Comparison of ENCODE assay signal across 1 cellular context in the genomic region with DNA sequence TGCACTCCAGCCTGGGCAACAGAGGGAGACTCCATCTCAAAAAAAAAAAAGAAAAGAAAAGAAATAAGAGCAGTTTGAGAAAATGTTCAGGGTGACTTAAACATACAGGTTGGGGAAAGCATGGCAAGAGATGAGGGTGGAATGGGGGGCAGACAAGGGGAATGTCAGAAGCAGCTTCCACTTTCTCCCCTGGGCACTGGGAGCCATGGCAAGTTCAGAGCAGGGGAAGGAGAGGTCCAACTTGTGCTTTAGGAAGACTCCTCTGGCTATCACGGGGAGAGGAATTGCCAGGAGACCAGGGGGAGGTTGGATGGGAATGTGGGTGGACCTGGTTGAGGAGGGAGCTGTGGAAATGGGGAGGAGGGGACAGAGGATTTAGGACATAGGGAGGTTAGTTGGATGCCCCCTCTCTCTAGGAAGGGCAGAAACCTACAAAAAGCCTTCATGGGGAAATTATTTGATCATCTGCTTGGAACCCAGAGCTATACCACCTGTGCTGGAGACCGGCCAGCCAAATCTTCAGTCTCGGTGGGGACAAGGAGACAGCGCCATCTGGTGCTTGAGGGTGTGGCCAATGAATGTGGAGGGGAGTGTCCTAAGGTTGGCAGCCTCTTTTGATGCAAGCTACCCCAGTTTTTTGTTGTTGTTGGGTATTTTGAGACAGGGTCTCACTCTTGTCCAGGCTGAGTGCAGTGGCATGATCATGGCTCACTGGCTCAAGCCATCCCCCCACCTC.
TF ChIP-seq lines count a peak whose summit lies in the region.

No MANE protein-coding gene starts in this region.

TF ChIP-seq in HepG2, 621 proteins besides CTCF, POLR2A, EP300 and RAD21 (continues in another document):
- TF ChIP-seq IKZF4 (CRISPR knock-in tag; IDR thresholded peaks at IDR 0.05; ENCODE audit: borderline replicate concordance, low read depth, not compliant biosample characterization) (no peak), REXO4 (CRISPR knock-in tag; IDR thresholded peaks at IDR 0.05; ENCODE audit: borderline replicate concordance) (no peak), PHF21A (CRISPR knock-in tag; IDR thresholded peaks at IDR 0.05) (no peak), SATB2 (CRISPR knock-in tag; IDR thresholded peaks at IDR 0.05) (no peak), ZNF556 (CRISPR knock-in tag; IDR thresholded peaks at IDR 0.05; ENCODE audit: borderline replicate concordance) (no peak), ZBTB42 (CRISPR knock-in tag; IDR thresholded peaks at IDR 0.05) (no peak), TP53 (CRISPR knock-in tag; conservative IDR thresholded peaks at IDR 0.05) (no peak), ERF (CRISPR knock-in tag; IDR thresholded peaks at IDR 0.05) (no peak), NFYB (CRISPR knock-in tag; IDR thresholded peaks at IDR 0.05) (peak; percentile 42; the same call in 1 of the 2 replicates), FOXK2 (IDR thresholded peaks at IDR 0.05) (no peak), ZNF33B (CRISPR knock-in tag; IDR thresholded peaks at IDR 0.05) (no peak), ARID2 (CRISPR knock-in tag; IDR thresholded peaks at IDR 0.05; ENCODE audit: borderline replicate concordance) (no peak), PCBP2 (optimal IDR thresholded peaks at IDR 0.05; ENCODE audit: low read depth, low read length, poor library complexity, severe bottlenecking) (no peak), ZSCAN12 (CRISPR knock-in tag; IDR thresholded peaks at IDR 0.05) (no peak), ZNF75D (CRISPR knock-in tag; IDR thresholded peaks at IDR 0.05; ENCODE audit: borderline replicate concordance) (no peak), SIN3B (IDR thresholded peaks at IDR 0.05; ENCODE audit: low read length) (no peak), ZNF383 (CRISPR knock-in tag; IDR thresholded peaks at IDR 0.05; ENCODE audit: borderline replicate concordance) (no peak), XRCC5 (optimal IDR thresholded peaks at IDR 0.05; ENCODE audit: low read length) (peak; percentile 49), SRF (IDR thresholded peaks at IDR 0.05; ENCODE audit: low read depth, low read length) (no peak), ZNF660 (CRISPR knock-in tag; IDR thresholded peaks at IDR 0.05; ENCODE audit: borderline replicate concordance, low read depth) (no peak), ZNF138 (CRISPR knock-in tag; IDR thresholded peaks at IDR 0.05; ENCODE audit: low read depth) (no peak), SAFB2 (CRISPR knock-in tag; IDR thresholded peaks at IDR 0.05; ENCODE audit: borderline replicate concordance, low read depth) (no peak), STAG1 (CRISPR knock-in tag; IDR thresholded peaks at IDR 0.05) (peak; percentile 54), NFE2L1 (CRISPR knock-in tag; IDR thresholded peaks at IDR 0.05; ENCODE audit: borderline replicate concordance) (no peak), KMT2B (CRISPR knock-in tag; IDR thresholded peaks at IDR 0.05) (no peak), ZNF703 (CRISPR knock-in tag; IDR thresholded peaks at IDR 0.05; ENCODE audit: borderline replicate concordance) (no peak)
- TF ChIP-seq, protein P1, sequence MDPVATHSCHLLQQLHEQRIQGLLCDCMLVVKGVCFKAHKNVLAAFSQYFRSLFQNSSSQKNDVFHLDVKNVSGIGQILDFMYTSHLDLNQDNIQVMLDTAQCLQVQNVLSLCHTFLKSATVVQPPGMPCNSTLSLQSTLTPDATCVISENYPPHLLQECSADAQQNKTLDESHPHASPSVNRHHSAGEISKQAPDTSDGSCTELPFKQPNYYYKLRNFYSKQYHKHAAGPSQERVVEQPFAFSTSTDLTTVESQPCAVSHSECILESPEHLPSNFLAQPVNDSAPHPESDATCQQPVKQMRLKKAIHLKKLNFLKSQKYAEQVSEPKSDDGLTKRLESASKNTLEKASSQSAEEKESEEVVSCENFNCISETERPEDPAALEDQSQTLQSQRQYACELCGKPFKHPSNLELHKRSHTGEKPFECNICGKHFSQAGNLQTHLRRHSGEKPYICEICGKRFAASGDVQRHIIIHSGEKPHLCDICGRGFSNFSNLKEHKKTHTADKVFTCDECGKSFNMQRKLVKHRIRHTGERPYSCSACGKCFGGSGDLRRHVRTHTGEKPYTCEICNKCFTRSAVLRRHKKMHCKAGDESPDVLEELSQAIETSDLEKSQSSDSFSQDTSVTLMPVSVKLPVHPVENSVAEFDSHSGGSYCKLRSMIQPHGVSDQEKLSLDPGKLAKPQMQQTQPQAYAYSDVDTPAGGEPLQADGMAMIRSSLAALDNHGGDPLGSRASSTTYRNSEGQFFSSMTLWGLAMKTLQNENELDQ (CRISPR knock-in tag; IDR thresholded peaks at IDR 0.05; ENCODE audit: borderline replicate concordance), result no peak
- TF ChIP-seq, protein P2, sequence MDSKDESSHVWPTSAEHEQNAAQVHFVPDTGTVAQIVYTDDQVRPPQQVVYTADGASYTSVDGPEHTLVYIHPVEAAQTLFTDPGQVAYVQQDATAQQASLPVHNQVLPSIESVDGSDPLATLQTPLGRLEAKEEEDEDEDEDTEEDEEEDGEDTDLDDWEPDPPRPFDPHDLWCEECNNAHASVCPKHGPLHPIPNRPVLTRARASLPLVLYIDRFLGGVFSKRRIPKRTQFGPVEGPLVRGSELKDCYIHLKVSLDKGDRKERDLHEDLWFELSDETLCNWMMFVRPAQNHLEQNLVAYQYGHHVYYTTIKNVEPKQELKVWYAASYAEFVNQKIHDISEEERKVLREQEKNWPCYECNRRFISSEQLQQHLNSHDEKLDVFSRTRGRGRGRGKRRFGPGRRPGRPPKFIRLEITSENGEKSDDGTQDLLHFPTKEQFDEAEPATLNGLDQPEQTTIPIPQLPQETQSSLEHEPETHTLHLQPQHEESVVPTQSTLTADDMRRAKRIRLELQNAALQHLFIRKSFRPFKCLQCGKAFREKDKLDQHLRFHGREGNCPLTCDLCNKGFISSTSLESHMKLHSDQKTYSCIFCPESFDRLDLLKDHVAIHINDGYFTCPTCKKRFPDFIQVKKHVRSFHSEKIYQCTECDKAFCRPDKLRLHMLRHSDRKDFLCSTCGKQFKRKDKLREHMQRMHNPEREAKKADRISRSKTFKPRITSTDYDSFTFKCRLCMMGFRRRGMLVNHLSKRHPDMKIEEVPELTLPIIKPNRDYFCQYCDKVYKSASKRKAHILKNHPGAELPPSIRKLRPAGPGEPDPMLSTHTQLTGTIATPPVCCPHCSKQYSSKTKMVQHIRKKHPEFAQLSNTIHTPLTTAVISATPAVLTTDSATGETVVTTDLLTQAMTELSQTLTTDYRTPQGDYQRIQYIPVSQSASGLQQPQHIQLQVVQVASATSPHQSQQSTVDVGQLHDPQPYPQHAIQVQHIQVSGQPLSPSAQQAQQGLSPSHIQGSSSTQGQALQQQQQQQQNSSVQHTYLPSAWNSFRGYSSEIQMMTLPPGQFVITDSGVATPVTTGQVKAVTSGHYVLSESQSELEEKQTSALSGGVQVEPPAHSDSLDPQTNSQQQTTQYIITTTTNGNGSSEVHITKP (CRISPR knock-in tag; IDR thresholded peaks at IDR 0.05; ENCODE audit: low read depth), result no peak
- TF ChIP-seq, protein P3, sequence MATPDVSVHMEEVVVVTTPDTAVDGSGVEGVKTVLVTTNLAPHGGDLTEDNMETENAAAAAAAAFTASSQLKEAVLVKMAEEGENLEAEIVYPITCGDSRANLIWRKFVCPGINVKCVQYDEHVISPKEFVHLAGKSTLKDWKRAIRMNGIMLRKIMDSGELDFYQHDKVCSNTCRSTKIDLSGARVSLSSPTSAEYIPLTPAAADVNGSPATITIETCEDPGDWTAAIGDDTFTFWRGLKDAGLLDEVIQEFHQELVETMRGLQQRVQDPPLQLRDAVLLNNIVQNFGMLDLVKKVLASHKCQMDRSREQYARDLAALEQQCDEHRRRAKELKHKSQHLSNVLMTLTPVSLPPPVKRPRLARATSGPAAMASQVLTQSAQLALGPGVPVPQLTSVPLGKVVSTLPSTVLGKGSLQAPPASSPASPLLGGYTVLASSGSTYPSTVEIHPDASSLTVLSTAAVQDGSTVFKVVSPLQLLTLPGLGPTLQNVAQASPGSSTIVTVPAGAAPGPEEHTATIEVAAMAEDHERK (CRISPR knock-in tag; IDR thresholded peaks at IDR 0.05; ENCODE audit: low read depth), result no peak
- TF ChIP-seq, protein P4, sequence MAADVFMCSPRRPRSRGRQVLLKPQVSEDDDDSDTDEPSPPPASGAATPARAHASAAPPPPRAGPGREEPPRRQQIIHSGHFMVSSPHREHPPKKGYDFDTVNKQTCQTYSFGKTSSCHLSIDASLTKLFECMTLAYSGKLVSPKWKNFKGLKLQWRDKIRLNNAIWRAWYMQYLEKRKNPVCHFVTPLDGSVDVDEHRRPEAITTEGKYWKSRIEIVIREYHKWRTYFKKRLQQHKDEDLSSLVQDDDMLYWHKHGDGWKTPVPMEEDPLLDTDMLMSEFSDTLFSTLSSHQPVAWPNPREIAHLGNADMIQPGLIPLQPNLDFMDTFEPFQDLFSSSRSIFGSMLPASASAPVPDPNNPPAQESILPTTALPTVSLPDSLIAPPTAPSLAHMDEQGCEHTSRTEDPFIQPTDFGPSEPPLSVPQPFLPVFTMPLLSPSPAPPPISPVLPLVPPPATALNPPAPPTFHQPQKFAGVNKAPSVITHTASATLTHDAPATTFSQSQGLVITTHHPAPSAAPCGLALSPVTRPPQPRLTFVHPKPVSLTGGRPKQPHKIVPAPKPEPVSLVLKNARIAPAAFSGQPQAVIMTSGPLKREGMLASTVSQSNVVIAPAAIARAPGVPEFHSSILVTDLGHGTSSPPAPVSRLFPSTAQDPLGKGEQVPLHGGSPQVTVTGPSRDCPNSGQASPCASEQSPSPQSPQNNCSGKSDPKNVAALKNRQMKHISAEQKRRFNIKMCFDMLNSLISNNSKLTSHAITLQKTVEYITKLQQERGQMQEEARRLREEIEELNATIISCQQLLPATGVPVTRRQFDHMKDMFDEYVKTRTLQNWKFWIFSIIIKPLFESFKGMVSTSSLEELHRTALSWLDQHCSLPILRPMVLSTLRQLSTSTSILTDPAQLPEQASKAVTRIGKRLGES (CRISPR knock-in tag; IDR thresholded peaks at IDR 0.05; ENCODE audit: borderline replicate concordance), result no peak
- TF ChIP-seq, protein P5, sequence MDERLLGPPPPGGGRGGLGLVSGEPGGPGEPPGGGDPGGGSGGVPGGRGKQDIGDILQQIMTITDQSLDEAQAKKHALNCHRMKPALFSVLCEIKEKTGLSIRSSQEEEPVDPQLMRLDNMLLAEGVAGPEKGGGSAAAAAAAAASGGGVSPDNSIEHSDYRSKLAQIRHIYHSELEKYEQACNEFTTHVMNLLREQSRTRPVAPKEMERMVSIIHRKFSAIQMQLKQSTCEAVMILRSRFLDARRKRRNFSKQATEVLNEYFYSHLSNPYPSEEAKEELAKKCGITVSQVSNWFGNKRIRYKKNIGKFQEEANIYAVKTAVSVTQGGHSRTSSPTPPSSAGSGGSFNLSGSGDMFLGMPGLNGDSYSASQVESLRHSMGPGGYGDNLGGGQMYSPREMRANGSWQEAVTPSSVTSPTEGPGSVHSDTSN (CRISPR knock-in tag; IDR thresholded peaks at IDR 0.05), result no peak
- TF ChIP-seq, protein P6, sequence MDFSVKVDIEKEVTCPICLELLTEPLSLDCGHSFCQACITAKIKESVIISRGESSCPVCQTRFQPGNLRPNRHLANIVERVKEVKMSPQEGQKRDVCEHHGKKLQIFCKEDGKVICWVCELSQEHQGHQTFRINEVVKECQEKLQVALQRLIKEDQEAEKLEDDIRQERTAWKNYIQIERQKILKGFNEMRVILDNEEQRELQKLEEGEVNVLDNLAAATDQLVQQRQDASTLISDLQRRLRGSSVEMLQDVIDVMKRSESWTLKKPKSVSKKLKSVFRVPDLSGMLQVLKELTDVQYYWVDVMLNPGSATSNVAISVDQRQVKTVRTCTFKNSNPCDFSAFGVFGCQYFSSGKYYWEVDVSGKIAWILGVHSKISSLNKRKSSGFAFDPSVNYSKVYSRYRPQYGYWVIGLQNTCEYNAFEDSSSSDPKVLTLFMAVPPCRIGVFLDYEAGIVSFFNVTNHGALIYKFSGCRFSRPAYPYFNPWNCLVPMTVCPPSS (IDR thresholded peaks at IDR 0.05), result no peak
- TF ChIP-seq, protein P7, sequence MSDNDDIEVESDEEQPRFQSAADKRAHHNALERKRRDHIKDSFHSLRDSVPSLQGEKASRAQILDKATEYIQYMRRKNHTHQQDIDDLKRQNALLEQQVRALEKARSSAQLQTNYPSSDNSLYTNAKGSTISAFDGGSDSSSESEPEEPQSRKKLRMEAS (IDR thresholded peaks at IDR 0.05), result no peak
- TF ChIP-seq, protein P8, sequence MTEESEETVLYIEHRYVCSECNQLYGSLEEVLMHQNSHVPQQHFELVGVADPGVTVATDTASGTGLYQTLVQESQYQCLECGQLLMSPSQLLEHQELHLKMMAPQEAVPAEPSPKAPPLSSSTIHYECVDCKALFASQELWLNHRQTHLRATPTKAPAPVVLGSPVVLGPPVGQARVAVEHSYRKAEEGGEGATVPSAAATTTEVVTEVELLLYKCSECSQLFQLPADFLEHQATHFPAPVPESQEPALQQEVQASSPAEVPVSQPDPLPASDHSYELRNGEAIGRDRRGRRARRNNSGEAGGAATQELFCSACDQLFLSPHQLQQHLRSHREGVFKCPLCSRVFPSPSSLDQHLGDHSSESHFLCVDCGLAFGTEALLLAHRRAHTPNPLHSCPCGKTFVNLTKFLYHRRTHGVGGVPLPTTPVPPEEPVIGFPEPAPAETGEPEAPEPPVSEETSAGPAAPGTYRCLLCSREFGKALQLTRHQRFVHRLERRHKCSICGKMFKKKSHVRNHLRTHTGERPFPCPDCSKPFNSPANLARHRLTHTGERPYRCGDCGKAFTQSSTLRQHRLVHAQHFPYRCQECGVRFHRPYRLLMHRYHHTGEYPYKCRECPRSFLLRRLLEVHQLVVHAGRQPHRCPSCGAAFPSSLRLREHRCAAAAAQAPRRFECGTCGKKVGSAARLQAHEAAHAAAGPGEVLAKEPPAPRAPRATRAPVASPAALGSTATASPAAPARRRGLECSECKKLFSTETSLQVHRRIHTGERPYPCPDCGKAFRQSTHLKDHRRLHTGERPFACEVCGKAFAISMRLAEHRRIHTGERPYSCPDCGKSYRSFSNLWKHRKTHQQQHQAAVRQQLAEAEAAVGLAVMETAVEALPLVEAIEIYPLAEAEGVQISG (CRISPR knock-in tag; IDR thresholded peaks at IDR 0.05), result 0 out of 2 replicates have a peak, but pooled peaks have one; percentile 17
- TF ChIP-seq, protein P9, sequence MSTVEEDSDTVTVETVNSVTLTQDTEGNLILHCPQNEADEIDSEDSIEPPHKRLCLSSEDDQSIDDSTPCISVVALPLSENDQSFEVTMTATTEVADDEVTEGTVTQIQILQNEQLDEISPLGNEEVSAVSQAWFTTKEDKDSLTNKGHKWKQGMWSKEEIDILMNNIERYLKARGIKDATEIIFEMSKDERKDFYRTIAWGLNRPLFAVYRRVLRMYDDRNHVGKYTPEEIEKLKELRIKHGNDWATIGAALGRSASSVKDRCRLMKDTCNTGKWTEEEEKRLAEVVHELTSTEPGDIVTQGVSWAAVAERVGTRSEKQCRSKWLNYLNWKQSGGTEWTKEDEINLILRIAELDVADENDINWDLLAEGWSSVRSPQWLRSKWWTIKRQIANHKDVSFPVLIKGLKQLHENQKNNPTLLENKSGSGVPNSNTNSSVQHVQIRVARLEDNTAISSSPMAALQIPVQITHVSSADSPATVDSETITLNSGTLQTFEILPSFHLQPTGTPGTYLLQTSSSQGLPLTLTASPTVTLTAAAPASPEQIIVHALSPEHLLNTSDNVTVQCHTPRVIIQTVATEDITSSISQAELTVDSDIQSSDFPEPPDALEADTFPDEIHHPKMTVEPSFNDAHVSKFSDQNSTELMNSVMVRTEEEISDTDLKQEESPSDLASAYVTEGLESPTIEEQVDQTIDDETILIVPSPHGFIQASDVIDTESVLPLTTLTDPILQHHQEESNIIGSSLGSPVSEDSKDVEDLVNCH (CRISPR knock-in tag; IDR thresholded peaks at IDR 0.05), result no peak
- TF ChIP-seq, protein P10, sequence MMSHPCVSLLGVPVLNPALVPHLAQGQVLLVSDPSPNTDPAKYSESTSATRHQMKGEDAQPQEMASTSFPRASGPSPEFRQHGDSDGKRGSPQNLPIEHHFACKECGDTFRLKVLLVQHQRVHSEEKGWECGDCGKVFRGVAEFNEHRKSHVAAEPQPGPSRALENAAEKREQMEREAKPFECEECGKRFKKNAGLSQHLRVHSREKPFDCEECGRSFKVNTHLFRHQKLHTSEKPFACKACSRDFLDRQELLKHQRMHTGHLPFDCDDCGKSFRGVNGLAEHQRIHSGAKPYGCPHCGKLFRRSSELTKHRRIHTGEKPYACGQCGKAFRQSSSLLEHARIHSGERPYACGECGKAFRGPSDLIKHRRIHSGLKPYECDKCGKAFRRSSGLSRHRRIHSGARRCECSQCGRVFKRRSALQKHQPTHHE (CRISPR knock-in tag; IDR thresholded peaks at IDR 0.05; ENCODE audit: borderline replicate concordance), result no peak
